16 cellular contexts compared by ENCODE assay signal in genomic region chr15:92643849-92644815, GRCh38. TPM values are rescaled to one million over a fixed set of nuclear protein-coding genes. Genes with fewer than 3 reads are reported as not detected.
DNase-seq lines count a peak whose midpoint lies in the region; ATAC-seq, FAIRE-seq and TF ChIP-seq lines count a peak whose summit lies in the region.
"Had no signal": no experiment of that assay in that cellular context is flagged by ENCODE, and none has a peak within 500 bp of the region (broad histone marks: within the 10 kb centered on the region; RNA-seq: fewer than 3 reads in every experiment).

No MANE protein-coding gene starts in this region.

- H3K27ac ChIP-seq in esophagus (ENCODE audit: low read depth in 2 of 2, low read length in 1 of 2) = peak overlapping the region; percentile 30 to 48
- no peak overlapping the region for H3K27ac ChIP-seq in small intestine (ENCODE audit: low read depth in 1 of 2, low read length in 1 of 2)
- H3K27ac ChIP-seq: cardiac muscle cell had no signal

- FAIRE-seq in small intestine (lab: Jason Lieb, UNC) = no peak

- no peak for ATAC-seq in GM18505 (IDR thresholded peaks at IDR 0.05; ENCODE audit: unreplicated experiment)

- DNase-seq in activated CD8-positive, alpha-beta memory T cell treated with anti-CD3 and anti-CD28 coated beads for 24 hours = peak; percentile 44
- no peak for DNase-seq in activated CD8-positive, alpha-beta memory T cell treated with anti-CD3 and anti-CD28 coated beads, Interleukin-2, amount 50 U/mL, for 4 hours
- DNase-seq in NCI-H2029 (lab: John Stamatoyannopoulos, UW) (peak; percentile 43), ureter (ENCODE audit: low spot score) (peak; percentile 70), NCI-H1436 treated with DMSO at 0.1 percent for 48 hours (lab: John Stamatoyannopoulos, UW) (no peak), small intestine (no peak)
- DNase-seq: activated CD4-positive, alpha-beta T cell treated with anti-CD3 and anti-CD28 coated beads, Interleukin-2, amount 50 U/mL, for 1 hour; activated effector memory CD4-positive, alpha-beta T cell treated with Interleukin-2 at 50 U/mL for 16 hours; GOT3; hypothalamus; NCI-H1092 treated with DMSO at 0.1 percent for 48 hours; nucleus accumbens; T-helper 1 cell had no signal

- H3K36me3 ChIP-seq in esophagus (ENCODE audit: control insufficient read depth in 2 of 2, insufficient read depth in 2 of 2, low read length in 1 of 2) = no peaks in the 10 kb centered on the region
- no peaks in the 10 kb centered on the region for H3K36me3 ChIP-seq in small intestine (ENCODE audit: control insufficient read depth in 2 of 2, insufficient read depth in 2 of 2, low read length in 2 of 2)
- H3K36me3 ChIP-seq: cardiac muscle cell had no signal

- WGBS in esophagus, 2 donors = 86 to 91% methylated on average over 13 of the region's 13 CpGs
- WGBS in small intestine, 3 donors = 79 to 92% (median 91%) methylated on average over 13 of the region's 13 CpGs

- H3K4me3 ChIP-seq in esophagus (ENCODE audit: low read depth in 1 of 2, low read length in 2 of 2) (no peak overlapping the region), small intestine (ENCODE audit: low read depth in 1 of 2, low read length in 2 of 2) (no peak overlapping the region)
- H3K4me3 ChIP-seq: cardiac muscle cell had no signal

- H3K9me3 ChIP-seq in esophagus (ENCODE audit: control insufficient read depth in 2 of 2, insufficient read depth in 1 of 2, low read depth in 1 of 2, low read length in 1 of 2) = no peaks in the 10 kb centered on the region
- H3K9me3 ChIP-seq in small intestine (ENCODE audit: control insufficient read depth, low read depth) = no peaks in the 10 kb centered on the region

- H3K4me1 ChIP-seq in esophagus (ENCODE audit: control insufficient read depth in 2 of 2, insufficient read depth in 2 of 2, low read length in 1 of 2) (peaks cover 4 to 10% of the 10 kb centered on the region in 2 donors), small intestine (ENCODE audit: control insufficient read depth in 2 of 2, insufficient read depth in 1 of 2, low read depth in 1 of 2, low read length in 1 of 2) (no peaks in the 10 kb centered on the region)

- no peaks in the 10 kb centered on the region for H3K27me3 ChIP-seq in esophagus (ENCODE audit: control insufficient read depth in 1 of 2, insufficient read depth in 2 of 2, low read length in 2 of 2)
- no peaks in the 10 kb centered on the region for H3K27me3 ChIP-seq in small intestine (ENCODE audit: control insufficient read depth in 2 of 2, insufficient read depth in 2 of 2, low read length in 2 of 2)
- H3K27me3 ChIP-seq: cardiac muscle cell had no signal

- no peak for TF ChIP-seq POLR2A in GM18505 (IDR thresholded peaks at IDR 0.05; ENCODE audit: borderline replicate concordance, extremely low read depth, insufficient read depth, insufficient read length)

RNA-seq across cellular contexts. Expression of gene FAM174B, which starts 11.4 kb away (rescaled TPM):
- polyA plus RNA-seq in esophagus (1 to 10 TPM; 3.7 to 7.3 TPM), small intestine (1 to 10 TPM; 1.8 to 8.7 (median 2.4) TPM)
- total RNA-seq in ureter = 208 TPM

Comparison
In these comparisons a context has a peak if more than half of its experiments do, and no peak if none do; other contexts are left out.
1. DNase-seq: peak in activated CD8-positive, alpha-beta memory T cell treated with anti-CD3 and anti-CD28 coated beads for 24 hours (single experiment), NCI-H2029 (single experiment) and ureter (single experiment); none in activated CD8-positive, alpha-beta memory T cell treated with anti-CD3 and anti-CD28 coated beads, Interleukin-2, amount 50 U/mL, for 4 hours (single experiment), NCI-H1436 treated with DMSO at 0.1 percent for 48 hours (single experiment) and small intestine (single experiment).
2. H3K27ac ChIP-seq: peak in esophagus (2 of 2); none in small intestine (0 of 2).